ENCODE assay signal across 1 cellular context in the genomic region with DNA sequence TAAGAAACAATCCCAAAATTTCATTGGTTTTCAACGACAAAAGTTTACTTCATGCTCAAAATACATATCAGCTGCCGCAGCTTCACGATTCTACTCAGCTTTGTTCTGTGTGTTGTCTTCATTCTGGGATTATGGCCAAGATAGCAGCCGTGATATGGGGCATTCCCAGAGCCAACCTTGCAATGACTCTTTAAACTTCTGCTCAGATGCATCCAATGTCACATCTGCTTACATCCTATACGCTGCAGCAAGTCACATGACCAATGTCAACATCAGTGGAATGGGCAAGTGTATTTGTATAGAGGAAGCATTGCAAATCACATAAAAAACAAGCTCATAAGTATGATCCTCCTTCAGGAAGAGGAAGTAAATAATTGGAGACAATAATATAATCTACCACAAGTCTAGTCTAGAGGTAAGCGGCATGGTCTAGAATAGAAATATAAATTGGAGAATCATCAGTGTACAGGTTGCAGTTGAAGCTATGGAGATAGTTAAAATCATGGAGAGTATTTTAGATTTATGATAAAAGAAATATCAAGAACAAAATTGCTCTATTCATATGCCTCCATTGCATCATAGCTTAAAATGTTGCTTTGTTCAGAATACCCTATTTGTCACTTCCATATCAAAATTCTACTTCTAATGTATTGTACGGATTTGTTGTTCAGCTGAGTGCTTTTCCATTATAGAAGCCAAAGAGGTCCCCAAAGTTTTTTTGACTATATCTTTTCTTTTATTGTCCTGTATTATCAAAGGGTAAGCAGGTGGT.
TF ChIP-seq lines count a peak whose summit lies in the region.

No MANE protein-coding gene starts in this region.

TF ChIP-seq in K562, 482 proteins besides CTCF, POLR2A, EP300 and RAD21 (continued from another document and continues in another):
- TF ChIP-seq, protein P1, sequence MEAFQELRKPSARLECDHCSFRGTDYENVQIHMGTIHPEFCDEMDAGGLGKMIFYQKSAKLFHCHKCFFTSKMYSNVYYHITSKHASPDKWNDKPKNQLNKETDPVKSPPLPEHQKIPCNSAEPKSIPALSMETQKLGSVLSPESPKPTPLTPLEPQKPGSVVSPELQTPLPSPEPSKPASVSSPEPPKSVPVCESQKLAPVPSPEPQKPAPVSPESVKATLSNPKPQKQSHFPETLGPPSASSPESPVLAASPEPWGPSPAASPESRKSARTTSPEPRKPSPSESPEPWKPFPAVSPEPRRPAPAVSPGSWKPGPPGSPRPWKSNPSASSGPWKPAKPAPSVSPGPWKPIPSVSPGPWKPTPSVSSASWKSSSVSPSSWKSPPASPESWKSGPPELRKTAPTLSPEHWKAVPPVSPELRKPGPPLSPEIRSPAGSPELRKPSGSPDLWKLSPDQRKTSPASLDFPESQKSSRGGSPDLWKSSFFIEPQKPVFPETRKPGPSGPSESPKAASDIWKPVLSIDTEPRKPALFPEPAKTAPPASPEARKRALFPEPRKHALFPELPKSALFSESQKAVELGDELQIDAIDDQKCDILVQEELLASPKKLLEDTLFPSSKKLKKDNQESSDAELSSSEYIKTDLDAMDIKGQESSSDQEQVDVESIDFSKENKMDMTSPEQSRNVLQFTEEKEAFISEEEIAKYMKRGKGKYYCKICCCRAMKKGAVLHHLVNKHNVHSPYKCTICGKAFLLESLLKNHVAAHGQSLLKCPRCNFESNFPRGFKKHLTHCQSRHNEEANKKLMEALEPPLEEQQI (IDR thresholded peaks at IDR 0.05): 0 out of 2 replicates have a peak, but pooled peaks have one; percentile 58
- TF ChIP-seq SRF (CRISPR knock-in tag; IDR thresholded peaks at IDR 0.05) (no peak), ZNF282 (CRISPR knock-in tag; IDR thresholded peaks at IDR 0.05) (no peak), SMAD1 (IDR thresholded peaks at IDR 0.05; ENCODE audit: low read depth, low read length, partially characterized antibody) (no peak), TRIM28 (IDR thresholded peaks at IDR 0.05) (no peak), NFYB (IDR thresholded peaks at IDR 0.05; ENCODE audit: extremely low read depth, insufficient read length) (peak; percentile 19), NRF1 (conservative IDR thresholded peaks at IDR 0.05 in 1 of 2, IDR thresholded peaks at IDR 0.05 in 1 of 2) (0 out of 4 replicates have a peak, but pooled peaks of 1 of the 2 experiments have one; percentile 28), HNRNPK (IDR thresholded peaks at IDR 0.05; ENCODE audit: low read depth, low read length, poor library complexity, severe bottlenecking) (no peak), TAL1 (IDR thresholded peaks at IDR 0.05) (no peak), MAFG (tag; conservative IDR thresholded peaks at IDR 0.05) (no peak), HSF4 (CRISPR knock-in tag; IDR thresholded peaks at IDR 0.05; ENCODE audit: borderline replicate concordance) (no peak), ZSCAN32 (CRISPR knock-in tag; IDR thresholded peaks at IDR 0.05) (no peak), ESRRB (CRISPR knock-in tag; IDR thresholded peaks at IDR 0.05; ENCODE audit: borderline replicate concordance) (no peak), NR4A1 (CRISPR knock-in tag; IDR thresholded peaks at IDR 0.05) (no peak), NR4A1 (tag; IDR thresholded peaks at IDR 0.05) (no peak), HDGF (IDR thresholded peaks at IDR 0.05) (no peak), BRD4 (IDR thresholded peaks at IDR 0.05) (no peak), RFX1 (IDR thresholded peaks at IDR 0.05) (no peak), ZFP36 (IDR thresholded peaks at IDR 0.05; ENCODE audit: low read depth, low read length, partially characterized antibody) (no peak), FOXA1 (IDR thresholded peaks at IDR 0.05; ENCODE audit: borderline replicate concordance) (no peak), ZFX (CRISPR knock-in tag; IDR thresholded peaks at IDR 0.05) (no peak), MYNN (IDR thresholded peaks at IDR 0.05) (no peak), MYNN (CRISPR knock-in tag; IDR thresholded peaks at IDR 0.05) (no peak), POLR2B (IDR thresholded peaks at IDR 0.05; ENCODE audit: low read depth, partially characterized antibody) (no peak), MED1 (CRISPR knock-in tag; IDR thresholded peaks at IDR 0.05; ENCODE audit: borderline replicate concordance) (no peak), NR1H2 (CRISPR knock-in tag; IDR thresholded peaks at IDR 0.05) (no peak), FOXK1 (CRISPR knock-in tag; IDR thresholded peaks at IDR 0.05; ENCODE audit: borderline replicate concordance) (no peak), U2AF1 (optimal IDR thresholded peaks at IDR 0.05; ENCODE audit: low read depth, low read length) (no peak), GTF2A2 (tag; IDR thresholded peaks at IDR 0.05) (no peak), RCOR1 (IDR thresholded peaks at IDR 0.05; ENCODE audit: borderline replicate concordance in 1 of 2, low read depth in 2 of 2, low read length in 2 of 2) (peak in 1 of 2 experiments; percentile 19; a peak in 1 of 4 replicates), CBX5 (IDR thresholded peaks at IDR 0.05; ENCODE audit: borderline replicate concordance, low read depth) (no peak), LEF1 (IDR thresholded peaks at IDR 0.05) (no peak), SOX6 (IDR thresholded peaks at IDR 0.05) (peak; percentile 69), ZNF354B (CRISPR knock-in tag; IDR thresholded peaks at IDR 0.05) (no peak), RB1 (IDR thresholded peaks at IDR 0.05; ENCODE audit: low read depth) (no peak), KLF6 (CRISPR knock-in tag; IDR thresholded peaks at IDR 0.05; ENCODE audit: borderline replicate concordance) (no peak), RBM34 (IDR thresholded peaks at IDR 0.05; ENCODE audit: borderline replicate concordance, insufficient read depth, low read length) (no peak), L3MBTL2 (IDR thresholded peaks at IDR 0.05) (no peak)
- TF ChIP-seq, protein P2, sequence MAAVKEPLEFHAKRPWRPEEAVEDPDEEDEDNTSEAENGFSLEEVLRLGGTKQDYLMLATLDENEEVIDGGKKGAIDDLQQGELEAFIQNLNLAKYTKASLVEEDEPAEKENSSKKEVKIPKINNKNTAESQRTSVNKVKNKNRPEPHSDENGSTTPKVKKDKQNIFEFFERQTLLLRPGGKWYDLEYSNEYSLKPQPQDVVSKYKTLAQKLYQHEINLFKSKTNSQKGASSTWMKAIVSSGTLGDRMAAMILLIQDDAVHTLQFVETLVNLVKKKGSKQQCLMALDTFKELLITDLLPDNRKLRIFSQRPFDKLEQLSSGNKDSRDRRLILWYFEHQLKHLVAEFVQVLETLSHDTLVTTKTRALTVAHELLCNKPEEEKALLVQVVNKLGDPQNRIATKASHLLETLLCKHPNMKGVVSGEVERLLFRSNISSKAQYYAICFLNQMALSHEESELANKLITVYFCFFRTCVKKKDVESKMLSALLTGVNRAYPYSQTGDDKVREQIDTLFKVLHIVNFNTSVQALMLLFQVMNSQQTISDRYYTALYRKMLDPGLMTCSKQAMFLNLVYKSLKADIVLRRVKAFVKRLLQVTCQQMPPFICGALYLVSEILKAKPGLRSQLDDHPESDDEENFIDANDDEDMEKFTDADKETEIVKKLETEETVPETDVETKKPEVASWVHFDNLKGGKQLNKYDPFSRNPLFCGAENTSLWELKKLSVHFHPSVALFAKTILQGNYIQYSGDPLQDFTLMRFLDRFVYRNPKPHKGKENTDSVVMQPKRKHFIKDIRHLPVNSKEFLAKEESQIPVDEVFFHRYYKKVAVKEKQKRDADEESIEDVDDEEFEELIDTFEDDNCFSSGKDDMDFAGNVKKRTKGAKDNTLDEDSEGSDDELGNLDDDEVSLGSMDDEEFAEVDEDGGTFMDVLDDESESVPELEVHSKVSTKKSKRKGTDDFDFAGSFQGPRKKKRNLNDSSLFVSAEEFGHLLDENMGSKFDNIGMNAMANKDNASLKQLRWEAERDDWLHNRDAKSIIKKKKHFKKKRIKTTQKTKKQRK (IDR thresholded peaks at IDR 0.05; ENCODE audit: borderline replicate concordance, low read depth, low read length): no peak
- TF ChIP-seq, protein P3, sequence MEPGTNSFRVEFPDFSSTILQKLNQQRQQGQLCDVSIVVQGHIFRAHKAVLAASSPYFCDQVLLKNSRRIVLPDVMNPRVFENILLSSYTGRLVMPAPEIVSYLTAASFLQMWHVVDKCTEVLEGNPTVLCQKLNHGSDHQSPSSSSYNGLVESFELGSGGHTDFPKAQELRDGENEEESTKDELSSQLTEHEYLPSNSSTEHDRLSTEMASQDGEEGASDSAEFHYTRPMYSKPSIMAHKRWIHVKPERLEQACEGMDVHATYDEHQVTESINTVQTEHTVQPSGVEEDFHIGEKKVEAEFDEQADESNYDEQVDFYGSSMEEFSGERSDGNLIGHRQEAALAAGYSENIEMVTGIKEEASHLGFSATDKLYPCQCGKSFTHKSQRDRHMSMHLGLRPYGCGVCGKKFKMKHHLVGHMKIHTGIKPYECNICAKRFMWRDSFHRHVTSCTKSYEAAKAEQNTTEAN (CRISPR knock-in tag; IDR thresholded peaks at IDR 0.05): no peak
- TF ChIP-seq, protein P4, sequence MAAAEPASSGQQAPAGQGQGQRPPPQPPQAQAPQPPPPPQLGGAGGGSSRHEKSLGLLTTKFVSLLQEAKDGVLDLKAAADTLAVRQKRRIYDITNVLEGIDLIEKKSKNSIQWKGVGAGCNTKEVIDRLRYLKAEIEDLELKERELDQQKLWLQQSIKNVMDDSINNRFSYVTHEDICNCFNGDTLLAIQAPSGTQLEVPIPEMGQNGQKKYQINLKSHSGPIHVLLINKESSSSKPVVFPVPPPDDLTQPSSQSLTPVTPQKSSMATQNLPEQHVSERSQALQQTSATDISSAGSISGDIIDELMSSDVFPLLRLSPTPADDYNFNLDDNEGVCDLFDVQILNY (CRISPR knock-in tag; IDR thresholded peaks at IDR 0.05): no peak
- TF ChIP-seq, protein P5, sequence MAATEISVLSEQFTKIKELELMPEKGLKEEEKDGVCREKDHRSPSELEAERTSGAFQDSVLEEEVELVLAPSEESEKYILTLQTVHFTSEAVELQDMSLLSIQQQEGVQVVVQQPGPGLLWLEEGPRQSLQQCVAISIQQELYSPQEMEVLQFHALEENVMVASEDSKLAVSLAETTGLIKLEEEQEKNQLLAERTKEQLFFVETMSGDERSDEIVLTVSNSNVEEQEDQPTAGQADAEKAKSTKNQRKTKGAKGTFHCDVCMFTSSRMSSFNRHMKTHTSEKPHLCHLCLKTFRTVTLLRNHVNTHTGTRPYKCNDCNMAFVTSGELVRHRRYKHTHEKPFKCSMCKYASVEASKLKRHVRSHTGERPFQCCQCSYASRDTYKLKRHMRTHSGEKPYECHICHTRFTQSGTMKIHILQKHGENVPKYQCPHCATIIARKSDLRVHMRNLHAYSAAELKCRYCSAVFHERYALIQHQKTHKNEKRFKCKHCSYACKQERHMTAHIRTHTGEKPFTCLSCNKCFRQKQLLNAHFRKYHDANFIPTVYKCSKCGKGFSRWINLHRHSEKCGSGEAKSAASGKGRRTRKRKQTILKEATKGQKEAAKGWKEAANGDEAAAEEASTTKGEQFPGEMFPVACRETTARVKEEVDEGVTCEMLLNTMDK (IDR thresholded peaks at IDR 0.05; ENCODE audit: borderline replicate concordance, insufficient read depth, low read depth, low read length, poor library complexity, severe bottlenecking): no peak
- TF ChIP-seq, protein P6, sequence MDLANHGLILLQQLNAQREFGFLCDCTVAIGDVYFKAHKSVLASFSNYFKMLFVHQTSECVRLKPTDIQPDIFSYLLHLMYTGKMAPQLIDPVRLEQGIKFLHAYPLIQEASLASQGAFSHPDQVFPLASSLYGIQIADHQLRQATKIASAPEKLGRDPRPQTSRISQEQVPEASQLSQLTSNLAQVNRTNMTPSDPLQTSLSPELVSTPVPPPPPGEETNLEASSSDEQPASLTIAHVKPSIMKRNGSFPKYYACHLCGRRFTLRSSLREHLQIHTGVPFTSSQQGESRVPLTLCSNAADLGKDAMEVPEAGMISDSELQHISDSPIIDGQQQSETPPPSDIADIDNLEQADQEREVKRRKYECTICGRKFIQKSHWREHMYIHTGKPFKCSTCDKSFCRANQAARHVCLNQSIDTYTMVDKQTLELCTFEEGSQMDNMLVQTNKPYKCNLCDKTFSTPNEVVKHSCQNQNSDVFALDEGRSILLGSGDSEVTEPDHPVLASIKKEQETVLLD (IDR thresholded peaks at IDR 0.05): no peak
- TF ChIP-seq, protein P7, sequence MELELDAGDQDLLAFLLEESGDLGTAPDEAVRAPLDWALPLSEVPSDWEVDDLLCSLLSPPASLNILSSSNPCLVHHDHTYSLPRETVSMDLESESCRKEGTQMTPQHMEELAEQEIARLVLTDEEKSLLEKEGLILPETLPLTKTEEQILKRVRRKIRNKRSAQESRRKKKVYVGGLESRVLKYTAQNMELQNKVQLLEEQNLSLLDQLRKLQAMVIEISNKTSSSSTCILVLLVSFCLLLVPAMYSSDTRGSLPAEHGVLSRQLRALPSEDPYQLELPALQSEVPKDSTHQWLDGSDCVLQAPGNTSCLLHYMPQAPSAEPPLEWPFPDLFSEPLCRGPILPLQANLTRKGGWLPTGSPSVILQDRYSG (tag; conservative IDR thresholded peaks at IDR 0.05; ENCODE audit: low read depth): no peak
- TF ChIP-seq, protein P8, sequence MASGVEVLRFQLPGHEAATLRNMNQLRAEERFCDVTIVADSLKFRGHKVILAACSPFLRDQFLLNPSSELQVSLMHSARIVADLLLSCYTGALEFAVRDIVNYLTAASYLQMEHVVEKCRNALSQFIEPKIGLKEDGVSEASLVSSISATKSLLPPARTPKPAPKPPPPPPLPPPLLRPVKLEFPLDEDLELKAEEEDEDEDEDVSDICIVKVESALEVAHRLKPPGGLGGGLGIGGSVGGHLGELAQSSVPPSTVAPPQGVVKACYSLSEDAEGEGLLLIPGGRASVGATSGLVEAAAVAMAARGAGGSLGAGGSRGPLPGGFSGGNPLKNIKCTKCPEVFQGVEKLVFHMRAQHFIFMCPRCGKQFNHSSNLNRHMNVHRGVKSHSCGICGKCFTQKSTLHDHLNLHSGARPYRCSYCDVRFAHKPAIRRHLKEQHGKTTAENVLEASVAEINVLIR (CRISPR knock-in tag; IDR thresholded peaks at IDR 0.05): no peak
- TF ChIP-seq, protein P9, sequence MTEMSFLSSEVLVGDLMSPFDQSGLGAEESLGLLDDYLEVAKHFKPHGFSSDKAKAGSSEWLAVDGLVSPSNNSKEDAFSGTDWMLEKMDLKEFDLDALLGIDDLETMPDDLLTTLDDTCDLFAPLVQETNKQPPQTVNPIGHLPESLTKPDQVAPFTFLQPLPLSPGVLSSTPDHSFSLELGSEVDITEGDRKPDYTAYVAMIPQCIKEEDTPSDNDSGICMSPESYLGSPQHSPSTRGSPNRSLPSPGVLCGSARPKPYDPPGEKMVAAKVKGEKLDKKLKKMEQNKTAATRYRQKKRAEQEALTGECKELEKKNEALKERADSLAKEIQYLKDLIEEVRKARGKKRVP (CRISPR knock-in tag; IDR thresholded peaks at IDR 0.05): no peak
- TF ChIP-seq, protein P10, sequence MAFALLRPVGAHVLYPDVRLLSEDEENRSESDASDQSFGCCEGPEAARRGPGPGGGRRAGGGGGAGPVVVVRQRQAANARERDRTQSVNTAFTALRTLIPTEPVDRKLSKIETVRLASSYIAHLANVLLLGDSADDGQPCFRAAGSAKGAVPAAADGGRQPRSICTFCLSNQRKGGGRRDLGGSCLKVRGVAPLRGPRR (CRISPR knock-in tag; IDR thresholded peaks at IDR 0.05): no peak
- TF ChIP-seq, protein P11, sequence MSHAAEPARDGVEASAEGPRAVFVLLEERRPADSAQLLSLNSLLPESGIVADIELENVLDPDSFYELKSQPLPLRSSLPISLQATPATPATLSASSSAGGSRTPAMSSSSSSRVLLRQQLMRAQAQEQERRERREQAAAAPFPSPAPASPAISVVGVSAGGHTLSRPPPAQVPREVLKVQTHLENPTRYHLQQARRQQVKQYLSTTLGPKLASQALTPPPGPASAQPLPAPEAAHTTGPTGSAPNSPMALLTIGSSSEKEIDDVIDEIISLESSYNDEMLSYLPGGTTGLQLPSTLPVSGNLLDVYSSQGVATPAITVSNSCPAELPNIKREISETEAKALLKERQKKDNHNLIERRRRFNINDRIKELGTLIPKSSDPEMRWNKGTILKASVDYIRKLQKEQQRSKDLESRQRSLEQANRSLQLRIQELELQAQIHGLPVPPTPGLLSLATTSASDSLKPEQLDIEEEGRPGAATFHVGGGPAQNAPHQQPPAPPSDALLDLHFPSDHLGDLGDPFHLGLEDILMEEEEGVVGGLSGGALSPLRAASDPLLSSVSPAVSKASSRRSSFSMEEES (CRISPR knock-in tag; IDR thresholded peaks at IDR 0.05): peak; percentile 97
